Comparison of ENCODE assay signal across 8 cellular contexts in genomic region chr7:25720427-25720826, GRCh38.
DNase-seq lines count a peak whose midpoint lies in the region; ATAC-seq and TF ChIP-seq lines count a peak whose summit lies in the region.
"Had no signal": no experiment of that assay in that cellular context is flagged by ENCODE, and none has a peak within 500 bp of the region (broad histone marks: within the 10 kb centered on the region; RNA-seq: fewer than 3 reads in every experiment).

No MANE protein-coding gene starts in this region.

- H2AFZ ChIP-seq in KMS-11 (ENCODE audit: low read depth) (no peak overlapping the region), osteoblast (ENCODE audit: low read length) (no peak overlapping the region)

- no peaks in the 10 kb centered on the region for H3K27me3 ChIP-seq in KMS-11 (ENCODE audit: insufficient read depth, low read depth)
- H3K27me3 ChIP-seq in osteoblast (ENCODE audit: insufficient read depth, low read length): no peaks in the 10 kb centered on the region

- H3K36me3 ChIP-seq in KMS-11 (ENCODE audit: insufficient read depth) (no peaks in the 10 kb centered on the region), osteoblast (ENCODE audit: insufficient read depth, low read length) (no peaks in the 10 kb centered on the region)

- H3K4me3 ChIP-seq in KMS-11 (IDR thresholded peaks at IDR 0.05; ENCODE audit: insufficient read depth, low read depth, low read length): no peak overlapping the region
- no peak overlapping the region for H3K4me3 ChIP-seq in osteoblast (ENCODE audit: insufficient read depth, low read length)

- H3K4me2 ChIP-seq in KMS-11: no peak overlapping the region
- no peak overlapping the region for H3K4me2 ChIP-seq in osteoblast (ENCODE audit: insufficient read depth, low read length)

- peak; percentile 29 for DNase-seq in Daoy (ENCODE audit: low read depth)
- peak; percentile 28 to 52 for DNase-seq in T47D (ENCODE audit: low read depth in 1 of 2, low spot score in 1 of 2)
- no peak for DNase-seq in osteoblast (ENCODE audit: insufficient read length, low spot score, missing footprints)
- DNase-seq in NCI-H2081 (lab: John Stamatoyannopoulos, UW): no peak
- DNase-seq: stimulated activated CD4-positive, alpha-beta T cell treated with anti-CD3 and anti-CD28 coated beads, Interleukin-2, amount 100 ng/mL, for 24 hours had no signal

- H3K4me1 ChIP-seq in KMS-11 (ENCODE audit: low read depth, poor library complexity, severe bottlenecking) (no peaks in the 10 kb centered on the region), osteoblast (ENCODE audit: insufficient read depth, low read length) (no peaks in the 10 kb centered on the region)

- TF ChIP-seq CTCF in KMS-11 (conservative IDR thresholded peaks at IDR 0.05; ENCODE audit: low read depth, low read length) (peak; percentile 40; the same call in 1 of the 2 replicates), osteoblast (IDR thresholded peaks at IDR 0.05; ENCODE audit: extremely low read depth, low read depth, low read length) (peak; percentile 45)

- in situ Hi-C loops in T47D (cut with HindIII; ENCODE audit: low pct_unique_long_range_greater_than_20kb, low sequenced_read_pairs): no loop called here

- H3K9me3 ChIP-seq in osteoblast (ENCODE audit: low read depth, low read length): no peaks in the 10 kb centered on the region

- no peaks in the 10 kb centered on the region for H3K79me2 ChIP-seq in KMS-11 (ENCODE audit: insufficient read depth, low read depth)
- H3K79me2 ChIP-seq in osteoblast (ENCODE audit: insufficient read depth, low read length): no peaks in the 10 kb centered on the region

- H3K27ac ChIP-seq in KMS-11 (no peak overlapping the region), osteoblast (ENCODE audit: low read depth, low read length) (no peak overlapping the region)

- H3K9ac ChIP-seq in KMS-11: no peak overlapping the region

- ATAC-seq in GM21723 (IDR thresholded peaks at IDR 0.05; ENCODE audit: unreplicated experiment): no peak
- no peak for ATAC-seq in GM19455 (IDR thresholded peaks at IDR 0.05; ENCODE audit: unreplicated experiment)

- H4K20me1 ChIP-seq in KMS-11 (ENCODE audit: insufficient read depth): no peaks in the 10 kb centered on the region
- no peaks in the 10 kb centered on the region for H4K20me1 ChIP-seq in osteoblast (ENCODE audit: insufficient read depth, low read length)

Comparison
In these comparisons a context has a peak if more than half of its experiments do, and no peak if none do; other contexts are left out.
1. DNase-seq: peak in Daoy (single experiment) and T47D (2 of 2); none in osteoblast (single experiment) and NCI-H2081 (0 of 2).